In genomic region chr10:102298899-102299298, GRCh38 we compare ENCODE assay signal across 23 cellular contexts. TPM values are rescaled to one million over a fixed set of nuclear protein-coding genes. Genes with fewer than 3 reads are reported as not detected.
DNase-seq lines count a peak whose midpoint lies in the region; ATAC-seq, FAIRE-seq and TF ChIP-seq lines count a peak whose summit lies in the region.
"Had no signal": no experiment of that assay in that cellular context is flagged by ENCODE, and none has a peak within 500 bp of the region (broad histone marks: within the 10 kb centered on the region; RNA-seq: fewer than 3 reads in every experiment).

No MANE protein-coding gene starts in this region.

- no peaks in the 10 kb centered on the region for H3K9me3 ChIP-seq in psoas muscle

- peak overlapping the region; percentile 83 for H3K27ac ChIP-seq in psoas muscle
- H3K27ac ChIP-seq: BLaER1 had no signal

- POLR2A ChIA-PET in activated CD4-positive, alpha-beta memory T cell treated with anti-CD3 and anti-CD28 coated beads for 36 hours (lab: Charles Lee): interaction anchor here (0.8 kb wide), 1 partner anchor 69 kb away, joined by 3 read pairs; no protein-coding TSS in a partner anchor
- POLR2A ChIA-PET in activated CD4-positive, alpha-beta memory T cell treated with anti-CD3 and anti-CD28 coated beads, Interleukin-2, amount 10 ng/mL, durations not matched to agents 7 days and 5 days (lab: Charles Lee): no interaction called here

- peak overlapping the region; percentile 9 for H3K27ac Mint-ChIP-seq in activated CD4-positive, alpha-beta memory T cell treated with anti-CD3 and anti-CD28 coated beads for 36 hours
- no peak overlapping the region for H3K27ac Mint-ChIP-seq in activated CD4-positive, alpha-beta memory T cell treated with anti-CD3 and anti-CD28 coated beads, Interleukin-2, amount 10 ng/mL, durations not matched to agents 7 days and 5 days
- H3K27ac Mint-ChIP-seq in chondrocyte (ENCODE audit: unreplicated experiment): peak overlapping the region; percentile 64
- H3K27ac Mint-ChIP-seq: CD4-positive, alpha-beta memory T cell; GM23338 had no signal

- intact Hi-C loops in activated CD4-positive, alpha-beta memory T cell treated with anti-CD3 and anti-CD28 coated beads for 36 hours (cut with micrococcal nuclease): no loop called here
- intact Hi-C loops in psoas muscle (cut with DNase I): loop anchor here in 1 of 2 donors (10.0 kb wide), 1 partner anchor 54 kb away; the partner anchor contains the start of genes GBF1 and PITX3

- H3K27me3 Mint-ChIP-seq in activated CD4-positive, alpha-beta memory T cell treated with anti-CD3 and anti-CD28 coated beads for 36 hours: no peaks in the 10 kb centered on the region
- H3K27me3 Mint-ChIP-seq in activated CD4-positive, alpha-beta memory T cell treated with anti-CD3 and anti-CD28 coated beads, Interleukin-2, amount 10 ng/mL, durations not matched to agents 7 days and 5 days: no peaks in the 10 kb centered on the region
- H3K27me3 Mint-ChIP-seq in chondrocyte (ENCODE audit: low read depth): no peaks in the 10 kb centered on the region
- H3K27me3 Mint-ChIP-seq: CD4-positive, alpha-beta memory T cell had no signal

- CTCF ChIA-PET in activated CD4-positive, alpha-beta memory T cell treated with anti-CD3 and anti-CD28 coated beads for 36 hours (lab: Charles Lee): interaction anchor here (1.0 to 6.2 kb wide), 2 partner anchors 53 to 68 kb away, joined by 4 to 40 read pairs; no protein-coding TSS in a partner anchor
- CTCF ChIA-PET in activated CD4-positive, alpha-beta memory T cell treated with anti-CD3 and anti-CD28 coated beads, Interleukin-2, amount 10 ng/mL, durations not matched to agents 7 days and 5 days (lab: Charles Lee): interaction anchor here (2.4 to 2.7 kb wide), 2 partner anchors 53 to 68 kb away, joined by 9 to 17 read pairs; no protein-coding TSS in a partner anchor

- peaks cover 42% of the 10 kb centered on the region for H3K4me1 ChIP-seq in psoas muscle
- H3K4me1 ChIP-seq: BLaER1 had no signal

- no peak for ATAC-seq in psoas muscle
- ATAC-seq in HG02623 (IDR thresholded peaks at IDR 0.05; ENCODE audit: unreplicated experiment): no peak
- ATAC-seq in HG02798 (IDR thresholded peaks at IDR 0.05; ENCODE audit: poor library complexity, unreplicated experiment): no peak
- ATAC-seq: GM23338, HCT116, PC-3 had no signal

- no peak for TF ChIP-seq CTCF in chondrocyte (IDR thresholded peaks at IDR 0.05)
- no peak for TF ChIP-seq CTCF in psoas muscle (IDR thresholded peaks at IDR 0.05)

- H3K4me1 Mint-ChIP-seq in activated CD4-positive, alpha-beta memory T cell treated with anti-CD3 and anti-CD28 coated beads for 36 hours (ENCODE audit: low read depth): peaks cover 32% of the 10 kb centered on the region
- H3K4me1 Mint-ChIP-seq in activated CD4-positive, alpha-beta memory T cell treated with anti-CD3 and anti-CD28 coated beads, Interleukin-2, amount 10 ng/mL, durations not matched to agents 7 days and 5 days: peaks cover 18% of the 10 kb centered on the region
- H3K4me1 Mint-ChIP-seq in chondrocyte (ENCODE audit: low read depth): peaks cover 26% of the 10 kb centered on the region
- H3K4me1 Mint-ChIP-seq: GM23338 had no signal

- FAIRE-seq in GM12892 (lab: Jason Lieb, UNC): peak; percentile 74
- FAIRE-seq: A204.1 had no signal

- H3K27me3 ChIP-seq in psoas muscle (ENCODE audit: insufficient read depth in 3 of 3, low read length in 2 of 3): no peaks in the 10 kb centered on the region
- H3K27me3 ChIP-seq: BLaER1 had no signal

- no peak overlapping the region for H3K4me3 Mint-ChIP-seq in activated CD4-positive, alpha-beta memory T cell treated with anti-CD3 and anti-CD28 coated beads for 36 hours
- H3K4me3 Mint-ChIP-seq in activated CD4-positive, alpha-beta memory T cell treated with anti-CD3 and anti-CD28 coated beads, Interleukin-2, amount 10 ng/mL, durations not matched to agents 7 days and 5 days: no peak overlapping the region
- H3K4me3 Mint-ChIP-seq in chondrocyte (ENCODE audit: unreplicated experiment): no peak overlapping the region
- H3K4me3 Mint-ChIP-seq: CD4-positive, alpha-beta memory T cell; GM23338 had no signal

- no peak for TF ChIP-seq POLR2A in GM12892 (IDR thresholded peaks at IDR 0.05; ENCODE audit: low read depth, low read length)

- H3K9me3 Mint-ChIP-seq in activated CD4-positive, alpha-beta memory T cell treated with anti-CD3 and anti-CD28 coated beads for 36 hours: no peaks in the 10 kb centered on the region
- no peaks in the 10 kb centered on the region for H3K9me3 Mint-ChIP-seq in activated CD4-positive, alpha-beta memory T cell treated with anti-CD3 and anti-CD28 coated beads, Interleukin-2, amount 10 ng/mL, durations not matched to agents 7 days and 5 days
- H3K9me3 Mint-ChIP-seq in chondrocyte (ENCODE audit: low read depth): no peaks in the 10 kb centered on the region
- H3K9me3 Mint-ChIP-seq: CD4-positive, alpha-beta memory T cell had no signal

- H3K4me3 ChIP-seq in psoas muscle: no peak overlapping the region
- H3K4me3 ChIP-seq: BLaER1, GM23338 had no signal

- H3K36me3 ChIP-seq in psoas muscle (ENCODE audit: insufficient read depth in 1 of 2, low read depth in 1 of 2): no peaks in the 10 kb centered on the region

- DNase-seq in activated CD4-positive, alpha-beta memory T cell treated with anti-CD3 and anti-CD28 coated beads for 36 hours: no peak
- DNase-seq in activated CD4-positive, alpha-beta memory T cell treated with anti-CD3 and anti-CD28 coated beads, Interleukin-2, amount 10 ng/mL, durations not matched to agents 7 days and 5 days: no peak
- DNase-seq in GM12892 (ENCODE audit: insufficient read length) (no peak), chondrocyte (ENCODE audit: low spot score) (no peak), psoas muscle (no peak)
- DNase-seq: CD4-positive, alpha-beta memory T cell; DMS153; GDM1; NCI-H1417; NCI-H187; NCI-H2227 treated with DMSO at 0.1 percent for 48 hours; NCI-H524; PC-3; RPMI8226; SHP77 treated with DMSO at 0.1 percent for 48 hours had no signal

- H3K36me3 Mint-ChIP-seq in activated CD4-positive, alpha-beta memory T cell treated with anti-CD3 and anti-CD28 coated beads for 36 hours: peaks cover 2% of the 10 kb centered on the region
- peaks cover 15% of the 10 kb centered on the region for H3K36me3 Mint-ChIP-seq in activated CD4-positive, alpha-beta memory T cell treated with anti-CD3 and anti-CD28 coated beads, Interleukin-2, amount 10 ng/mL, durations not matched to agents 7 days and 5 days (ENCODE audit: low read depth)
- H3K36me3 Mint-ChIP-seq in chondrocyte (ENCODE audit: low read depth): no peaks in the 10 kb centered on the region

RNA-seq across cellular contexts. Expression of gene GBF1, which starts 53.6 kb away (rescaled TPM):
- total RNA-seq in activated CD4-positive, alpha-beta memory T cell treated with anti-CD3 and anti-CD28 coated beads for 36 hours: 10 to 100 TPM; 42.2 to 44.0 TPM
- total RNA-seq in activated CD4-positive, alpha-beta memory T cell treated with anti-CD3 and anti-CD28 coated beads, Interleukin-2, amount 10 ng/mL, durations not matched to agents 7 days and 5 days: 10 to 100 TPM; 42.4 to 43.1 TPM
- polyA plus RNA-seq in GM12892 (2012; ENCODE audit: missing spikeins): 14.1 TPM
- total RNA-seq in chondrocyte (59.3 to 88.4 TPM (median 59.7 TPM) in 3 replicates), psoas muscle (10 to 100 TPM; 40.8 to 47.1 (median 44.2) TPM)
- 10 to 100 TPM; 14.1 to 32.0 (median 15.8) TPM for polyA plus RNA-seq in psoas muscle

RNA-seq across cellular contexts. Expression of gene PITX3, which starts 57.6 kb away (rescaled TPM):
- total RNA-seq in activated CD4-positive, alpha-beta memory T cell treated with anti-CD3 and anti-CD28 coated beads for 36 hours: 1 to 10 TPM; 1.1 to 1.4 TPM
- not detected for total RNA-seq in activated CD4-positive, alpha-beta memory T cell treated with anti-CD3 and anti-CD28 coated beads, Interleukin-2, amount 10 ng/mL, durations not matched to agents 7 days and 5 days
- polyA plus RNA-seq in GM12892 (2012; ENCODE audit: missing spikeins): not detected
- total RNA-seq in chondrocyte (not detected in 3 replicates), psoas muscle (1 to 10 TPM; 6.9 to 9.7 (median 8.8) TPM)
- 1 to 10 TPM; 2.0 to 7.6 (median 4.5) TPM for polyA plus RNA-seq in psoas muscle
- total RNA-seq: CD4-positive, alpha-beta memory T cell; Daoy; GM23338; M059J; PC-3 had no signal
- polyA plus RNA-seq: CD4-positive, alpha-beta memory T cell had no signal
